ENCODE assay signal across 8 cellular contexts in the genomic region with DNA sequence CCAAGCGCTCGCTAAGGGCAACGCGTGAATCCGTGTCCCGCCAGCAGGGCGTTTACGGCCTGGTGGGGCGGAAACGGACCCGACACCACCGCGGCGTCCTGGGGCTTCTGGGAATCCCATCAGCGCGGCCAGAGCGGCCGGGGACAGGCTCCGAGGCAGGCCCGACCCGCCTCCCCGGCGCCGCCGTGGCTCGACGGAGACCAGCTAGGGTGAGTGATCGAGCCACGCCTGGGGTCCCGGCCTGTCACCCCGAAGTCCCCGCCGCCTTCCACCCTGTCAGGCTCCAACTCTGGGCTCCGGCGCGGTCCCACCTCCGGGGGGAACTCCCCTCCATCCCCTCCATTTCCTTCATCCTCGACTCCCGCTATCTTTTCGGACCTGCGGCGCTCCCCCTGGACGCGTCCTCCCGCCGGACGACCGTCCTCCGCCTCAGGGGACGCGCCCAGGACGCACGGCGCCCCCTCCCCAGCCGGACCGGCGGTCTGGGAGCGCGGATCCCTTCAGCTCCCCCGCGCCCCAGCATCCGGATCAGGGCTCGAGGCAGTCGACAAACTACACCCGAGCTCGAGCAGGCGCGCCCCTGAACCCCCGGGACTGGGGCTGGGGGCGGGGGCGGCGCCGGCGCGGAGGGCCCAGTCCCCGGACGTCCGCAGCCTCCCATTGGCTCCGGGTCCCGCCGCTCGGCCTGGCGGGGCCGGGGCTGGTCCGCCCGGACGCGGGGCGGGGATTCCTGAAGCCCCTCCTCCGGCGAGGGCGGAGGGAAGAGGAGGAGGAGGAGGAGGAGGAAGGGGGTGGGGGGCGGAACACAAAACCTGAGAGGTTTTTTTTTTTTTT. TPM values are rescaled to one million over a fixed set of nuclear protein-coding genes. Genes with fewer than 3 reads are reported as not detected.
A peak's percentile ranks its signal among the peaks of the same experiment; 100 is the strongest.
DNase-seq lines count a peak whose midpoint lies in the region; ATAC-seq and TF ChIP-seq lines count a peak whose summit lies in the region.

No MANE protein-coding gene starts in this region.

- peaks cover 4% of the 10 kb centered on the region for H3K36me3 Mint-ChIP-seq in activated CD4-positive, alpha-beta memory T cell treated with anti-CD3 and anti-CD28 coated beads for 36 hours

- H3K4me3 ChIP-seq in dorsolateral prefrontal cortex = peak overlapping the region; percentile 73 to 100 (median 98)
- H3K4me3 ChIP-seq in lower lobe of right lung = peak overlapping the region; percentile 97

- H3K4me3 Mint-ChIP-seq in activated CD4-positive, alpha-beta memory T cell treated with anti-CD3 and anti-CD28 coated beads for 36 hours = peak overlapping the region; percentile 84

- POLR2A ChIA-PET in activated CD4-positive, alpha-beta memory T cell treated with anti-CD3 and anti-CD28 coated beads for 36 hours (lab: Charles Lee) = interaction anchor here (0.6 to 1.0 kb wide), 4 partner anchors 8 to 362 kb away, joined by 3 to 8 read pairs (median 5); a partner anchor contains a TSS

- no peaks in the 10 kb centered on the region for H3K27me3 ChIP-seq in dorsolateral prefrontal cortex
- H3K27me3 ChIP-seq in lower lobe of right lung (ENCODE audit: low read depth) = no peaks in the 10 kb centered on the region

- TF ChIP-seq CTCF in C4-2B (conservative IDR thresholded peaks at IDR 0.05) = no peak; the same call in 1 of the 2 replicates
- TF ChIP-seq CTCF in dorsolateral prefrontal cortex (IDR thresholded peaks at IDR 0.05 in 54 of 56, conservative IDR thresholded peaks at IDR 0.05 in 2 of 56; ENCODE audit: low read depth in 1 of 56, partially characterized antibody in 56 of 56) = peak in 12 of 56 donors; percentile 1 to 20 (median 14)
- peak; percentile 43 for TF ChIP-seq CTCF in lower lobe of right lung (IDR thresholded peaks at IDR 0.05)

- H3K36me3 ChIP-seq in lower lobe of right lung = peaks cover 5% of the 10 kb centered on the region

- H3K4me1 ChIP-seq in lower lobe of right lung = peaks cover 44% of the 10 kb centered on the region

- no peaks in the 10 kb centered on the region for H3K9me3 ChIP-seq in lower lobe of right lung

- peaks cover 34% of the 10 kb centered on the region for H3K4me1 Mint-ChIP-seq in activated CD4-positive, alpha-beta memory T cell treated with anti-CD3 and anti-CD28 coated beads for 36 hours (ENCODE audit: low read depth)

- peak overlapping the region; percentile 100 for H3K27ac ChIP-seq in C4-2B
- H3K27ac ChIP-seq in dorsolateral prefrontal cortex = peak overlapping the region; percentile 77 to 99 (median 95)
- peak overlapping the region; percentile 98 for H3K27ac ChIP-seq in lower lobe of right lung

- intact Hi-C loops in activated CD4-positive, alpha-beta memory T cell treated with anti-CD3 and anti-CD28 coated beads for 36 hours (cut with micrococcal nuclease) = loop anchor here (1.0 to 10.0 kb wide), 4 partner anchors 8 to 351 kb away; a partner anchor contains a TSS
- intact Hi-C loops in dorsolateral prefrontal cortex (cut with DNase I) (loop anchor here (1.0 to 5.0 kb wide), 4 partner anchors 8 to 171 kb away; a partner anchor contains a TSS), lower lobe of right lung (cut with DNase I) (no loop called here)

- CTCF ChIA-PET in activated CD4-positive, alpha-beta memory T cell treated with anti-CD3 and anti-CD28 coated beads for 36 hours (lab: Charles Lee) = interaction anchor here (0.6 to 1.5 kb wide), 4 partner anchors 8 to 171 kb away, joined by 3 read pairs; no protein-coding TSS in a partner anchor

- peak overlapping the region; percentile 80 for H3K27ac Mint-ChIP-seq in activated CD4-positive, alpha-beta memory T cell treated with anti-CD3 and anti-CD28 coated beads for 36 hours

- DNase-seq in NCI-H69 (lab: John Stamatoyannopoulos, UW) (peak; percentile 97), dorsolateral prefrontal cortex (peak; percentile 76 to 98 (median 91)), lower lobe of right lung (peak; percentile 93)
- peak; percentile 97 for DNase-seq in activated CD4-positive, alpha-beta memory T cell treated with anti-CD3 and anti-CD28 coated beads for 36 hours
- peak; percentile 87 to 98 (median 92) for DNase-seq in stimulated activated CD4-positive, alpha-beta T cell treated with anti-CD3 and anti-CD28 coated beads, TNF-alpha, amount 100 ng/mL, for 1 hour (ENCODE audit: low read depth in 3 of 3, low spot score in 1 of 3)

- ATAC-seq in GM19328 (IDR thresholded peaks at IDR 0.05; ENCODE audit: unreplicated experiment) = peak; percentile 88
- ATAC-seq in HG03469 (IDR thresholded peaks at IDR 0.05; ENCODE audit: unreplicated experiment) = peak; percentile 48
- ATAC-seq in lower lobe of right lung = peak; percentile 96 to 97

- H3K9me3 Mint-ChIP-seq in activated CD4-positive, alpha-beta memory T cell treated with anti-CD3 and anti-CD28 coated beads for 36 hours = no peaks in the 10 kb centered on the region

- no peaks in the 10 kb centered on the region for H3K27me3 Mint-ChIP-seq in activated CD4-positive, alpha-beta memory T cell treated with anti-CD3 and anti-CD28 coated beads for 36 hours

RNA-seq across cellular contexts. Expression of a gene that starts 0.6 kb away (rescaled TPM):
- total RNA-seq in activated CD4-positive, alpha-beta memory T cell treated with anti-CD3 and anti-CD28 coated beads for 36 hours = 10 to 100 TPM; 11.9 to 14.0 TPM
- total RNA-seq in dorsolateral prefrontal cortex (10 to 100 TPM; 14.1 to 34.9 (median 22.9) TPM), lower lobe of right lung (18.3 TPM)

RNA-seq across cellular contexts. Expression of a gene that starts 35.3 kb away (rescaled TPM):
- under 1 TPM; 0.07 to 0.31 TPM for total RNA-seq in activated CD4-positive, alpha-beta memory T cell treated with anti-CD3 and anti-CD28 coated beads for 36 hours
- 1 to 10 TPM in 85 of 120 experiments, under 1 TPM in 35; 0.50 to 4.5 (median 1.3) TPM for total RNA-seq in dorsolateral prefrontal cortex
- 0.89 TPM for total RNA-seq in lower lobe of right lung

Comparison
In these comparisons a context has a peak if more than half of its experiments do, and no peak if none do; other contexts are left out.
1. Peak in every context shown above with its lines: DNase-seq, ATAC-seq, H3K4me3 ChIP-seq and H3K27ac ChIP-seq.